Comparison of ENCODE assay signal across 15 cellular contexts in the genomic region with DNA sequence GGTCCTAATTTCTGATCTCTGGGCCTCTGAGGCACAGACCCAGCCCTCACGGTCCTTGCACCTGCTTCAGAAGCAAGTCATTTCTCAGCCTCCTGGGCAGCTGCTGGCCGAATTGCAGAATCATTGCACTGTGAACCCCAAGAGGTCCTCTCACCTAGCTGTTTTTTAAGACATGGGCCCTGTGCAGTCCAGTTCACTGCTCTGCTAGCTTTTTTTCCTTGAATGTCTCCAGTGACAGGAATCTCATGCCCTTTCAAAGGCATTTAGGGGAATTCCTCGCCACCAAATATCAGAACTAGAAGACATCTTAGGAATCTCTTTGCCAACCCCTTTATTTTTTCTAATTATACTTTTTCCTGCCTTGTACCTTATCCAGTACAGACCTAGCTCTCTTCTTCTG. TPM values are rescaled to one million over a fixed set of nuclear protein-coding genes. Genes with fewer than 3 reads are reported as not detected.
DNase-seq lines count a peak whose midpoint lies in the region; ATAC-seq and TF ChIP-seq lines count a peak whose summit lies in the region.
"Had no signal": no experiment of that assay in that cellular context is flagged by ENCODE, and none has a peak within 500 bp of the region (broad histone marks: within the 10 kb centered on the region; RNA-seq: fewer than 3 reads in every experiment).

No MANE protein-coding gene starts in this region.

- H3K27me3 ChIP-seq in right cardiac atrium (ENCODE audit: control insufficient read depth, insufficient read depth) (no peaks in the 10 kb centered on the region), spleen (replicated peaks in 1 of 7) (no peaks in the 10 kb centered on the region), stomach (no peaks in the 10 kb centered on the region)
- H3K27me3 ChIP-seq: BLaER1 treated with 17β-estradiol and CSF1 and Interleukin-3, amounts not matched to agents 10 nM and 100 nM had no signal

- H3K27ac ChIP-seq in right cardiac atrium (ENCODE audit: low read length): no peak overlapping the region
- H3K27ac ChIP-seq in spleen: no peak overlapping the region
- H3K27ac ChIP-seq in stomach: no peak overlapping the region
- H3K27ac ChIP-seq: BLaER1 treated with 17β-estradiol and CSF1 and Interleukin-3, amounts not matched to agents 10 nM and 100 nM; HL-60 had no signal

- intact Hi-C loops in cardiac septum (cut with DNase I) (no loop called here), right cardiac atrium (cut with DNase I) (no loop called here), spleen (cut with DNase I; ENCODE audit: low total_unique reads) (no loop called here), stomach (cut with DNase I; ENCODE audit: low total_unique reads) (no loop called here)

- TF ChIP-seq CTCF in spleen (IDR thresholded peaks at IDR 0.05 in 8 of 11, conservative IDR thresholded peaks at IDR 0.05 in 3 of 11) (no peak), stomach (IDR thresholded peaks at IDR 0.05) (no peak)

- H3K4me1 ChIP-seq in right cardiac atrium (ENCODE audit: control insufficient read depth, insufficient read depth, low read length): peaks cover 2% of the 10 kb centered on the region
- H3K4me1 ChIP-seq in spleen: peaks cover 0 to 4% (median under 1%) of the 10 kb centered on the region in 6 donors
- peaks cover 0 to 9% (median 2%) of the 10 kb centered on the region in 4 donors for H3K4me1 ChIP-seq in stomach

- TF ChIP-seq POLR2A in spleen (IDR thresholded peaks at IDR 0.05): no peak
- TF ChIP-seq POLR2A in stomach (IDR thresholded peaks at IDR 0.05): no peak

- ATAC-seq in right cardiac atrium (no peak), HG03432 (IDR thresholded peaks at IDR 0.05; ENCODE audit: unreplicated experiment) (no peak), HG02938 (IDR thresholded peaks at IDR 0.05; ENCODE audit: unreplicated experiment) (no peak)
- ATAC-seq: CD8-positive, alpha-beta T cell; GM12878 had no signal

- H3K36me3 ChIP-seq in spleen (no peaks in the 10 kb centered on the region), stomach (no peaks in the 10 kb centered on the region)
- H3K36me3 ChIP-seq: BLaER1 treated with 17β-estradiol and CSF1 and Interleukin-3, amounts not matched to agents 10 nM and 100 nM had no signal

- peak; percentile 31 for DNase-seq in cardiac septum (ENCODE audit: low spot score)
- DNase-seq in right cardiac atrium: no peak
- DNase-seq in mesenteric fat pad (ENCODE audit: low spot score): peak; percentile 35
- peak; percentile 64 for DNase-seq in spleen
- peak; percentile 16 for DNase-seq in stomach
- no peak for DNase-seq in NCI-H1105 (lab: John Stamatoyannopoulos, UW)
- DNase-seq: Calu3; CD8-positive, alpha-beta T cell; DMS79 treated with DMSO at 0.1 percent for 48 hours; H9 had no signal

- 97% methylated on average over 3 of the region's 3 CpGs for WGBS in right cardiac atrium
- WGBS in spleen, 5 donors: 75 to 93% (median 88%) methylated on average over 3 of the region's 3 CpGs
- 71 to 98% (median 92%) methylated on average over 3 of the region's 3 CpGs for WGBS in stomach, 5 donors

- H3K4me3 ChIP-seq in right cardiac atrium (ENCODE audit: low read length) (no peak overlapping the region), spleen (no peak overlapping the region), stomach (no peak overlapping the region)
- H3K4me3 ChIP-seq: BLaER1 treated with 17β-estradiol and CSF1 and Interleukin-3, amounts not matched to agents 10 nM and 100 nM; GM12878 had no signal

- TF ChIP-seq EP300 in stomach (IDR thresholded peaks at IDR 0.05): no peak

- H3K9me3 ChIP-seq in right cardiac atrium (ENCODE audit: control insufficient read depth, low read length) (no peaks in the 10 kb centered on the region), spleen (no peaks in the 10 kb centered on the region), stomach (no peaks in the 10 kb centered on the region)
- H3K9me3 ChIP-seq: BLaER1 treated with 17β-estradiol and CSF1 and Interleukin-3, amounts not matched to agents 10 nM and 100 nM had no signal

RNA-seq across cellular contexts. Expression of a gene that starts 35.6 kb away (rescaled TPM):
- total RNA-seq in cardiac septum (38.4 TPM), right cardiac atrium (100 to 1,000 TPM in 1 of 4 donors, 10 to 100 TPM in 3; 50.9 to 105 (median 83.1) TPM), mesenteric fat pad (133 TPM), spleen (100 to 1,000 TPM in 5 of 7 donors, 10 to 100 TPM in 2; 80.1 to 169 (median 110) TPM), stomach (100 to 1,000 TPM in 1 of 5 donors, 10 to 100 TPM in 4; 27.2 to 155 (median 31.6) TPM)
- polyA plus RNA-seq in right cardiac atrium (81.2 TPM), spleen (10 to 100 TPM; 10.2 to 48.0 (median 11.6) TPM), stomach (10 to 100 TPM; 12.4 to 27.1 (median 18.5) TPM)

Comparison
In these comparisons a context has a peak if more than half of its experiments do, and no peak if none do; other contexts are left out.
1. DNase-seq: peak in cardiac septum (single experiment), mesenteric fat pad (single experiment), spleen (single experiment) and stomach (single experiment); none in right cardiac atrium (0 of 3) and NCI-H1105 (single experiment).